8 cellular contexts compared by ENCODE assay signal in genomic region chr13:52195052-52195837, GRCh38. TPM values are rescaled to one million over a fixed set of nuclear protein-coding genes. Genes with fewer than 3 reads are reported as not detected.
DNase-seq lines count a peak whose midpoint lies in the region; ATAC-seq and TF ChIP-seq lines count a peak whose summit lies in the region.

No MANE protein-coding gene starts in this region.

- peak; percentile 67 for ATAC-seq in GM18508 (IDR thresholded peaks at IDR 0.05; ENCODE audit: insufficient read depth, unreplicated experiment)
- ATAC-seq in HG02884 (IDR thresholded peaks at IDR 0.05; ENCODE audit: unreplicated experiment) = peak; percentile 52

- H3K36me3 ChIP-seq in right atrium auricular region = no peaks in the 10 kb centered on the region

- H3K27ac ChIP-seq in right atrium auricular region = peak overlapping the region; percentile 86 to 89

- TF ChIP-seq CTCF in right atrium auricular region (IDR thresholded peaks at IDR 0.05) = peak in 1 of 2 donors; percentile 42

- H3K27me3 ChIP-seq in right atrium auricular region = no peaks in the 10 kb centered on the region

- peaks cover 0 to 18% of the 10 kb centered on the region in 2 donors for H3K4me1 ChIP-seq in right atrium auricular region

- H3K4me3 ChIP-seq in right atrium auricular region = peak overlapping the region; percentile 68 to 72

- DNase-seq in SKM-1 treated with dmso at 0.1 percent for 144 hours (lab: John Stamatoyannopoulos, UW; ENCODE audit: unreplicated experiment) = peak; percentile 64
- DNase-seq in amygdala (lab: John Stamatoyannopoulos, UW) = peak in 48 of 56 donors; percentile 7 to 72 (median 43)
- DNase-seq in right atrium auricular region (ENCODE audit: low spot score) = peak; percentile 91
- peak; percentile 67 for DNase-seq in renal cortical epithelial cell (ENCODE audit: low read depth)
- no peak for DNase-seq in KG1 (lab: John Stamatoyannopoulos, UW)
- no peak for DNase-seq in NCI-H1105 treated with DMSO at 0.1 percent for 48 hours (lab: John Stamatoyannopoulos, UW)

- no peaks in the 10 kb centered on the region for H3K9me3 ChIP-seq in right atrium auricular region

RNA-seq across cellular contexts. Expression of gene NEK3, which starts 35.8 kb away (rescaled TPM):
- total RNA-seq in right atrium auricular region (1 to 10 TPM; 4.0 to 9.2 TPM), renal cortical epithelial cell (9.6 and 11.9 TPM in 2 replicates)

Comparison
In these comparisons a context has a peak if more than half of its experiments do, and no peak if none do; other contexts are left out.
1. DNase-seq: peak in SKM-1 treated with dmso at 0.1 percent for 144 hours (single experiment), amygdala (48 of 56), right atrium auricular region (single experiment) and renal cortical epithelial cell (single experiment); none in KG1 (single experiment) and NCI-H1105 treated with DMSO at 0.1 percent for 48 hours (single experiment).